Comparison of ENCODE assay signal across 1 cellular context in the genomic region with DNA sequence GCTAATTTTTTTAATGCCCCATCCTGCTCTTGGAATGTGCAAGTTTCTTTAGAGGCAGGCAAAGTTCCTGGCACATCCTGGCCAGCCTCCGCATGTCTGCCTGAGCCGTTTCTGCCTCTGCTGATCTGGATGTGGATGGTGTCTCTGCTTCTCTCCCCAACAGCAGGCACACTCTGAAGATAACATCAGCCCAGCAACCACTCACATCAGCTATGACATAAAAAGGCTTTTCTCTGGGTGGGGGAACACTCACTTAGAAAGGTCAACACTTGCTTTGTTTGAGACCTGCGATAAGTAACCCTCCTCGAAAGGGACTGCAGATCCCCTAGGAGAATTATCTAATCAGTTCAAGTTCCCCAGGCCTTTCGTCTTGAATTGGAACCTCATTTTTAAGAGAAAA.
TF ChIP-seq lines count a peak whose summit lies in the region.

No MANE protein-coding gene starts in this region.

TF ChIP-seq in GM23338, 12 proteins besides CTCF, POLR2A, EP300 and RAD21 (continued from another document):
- TF ChIP-seq, protein P1, sequence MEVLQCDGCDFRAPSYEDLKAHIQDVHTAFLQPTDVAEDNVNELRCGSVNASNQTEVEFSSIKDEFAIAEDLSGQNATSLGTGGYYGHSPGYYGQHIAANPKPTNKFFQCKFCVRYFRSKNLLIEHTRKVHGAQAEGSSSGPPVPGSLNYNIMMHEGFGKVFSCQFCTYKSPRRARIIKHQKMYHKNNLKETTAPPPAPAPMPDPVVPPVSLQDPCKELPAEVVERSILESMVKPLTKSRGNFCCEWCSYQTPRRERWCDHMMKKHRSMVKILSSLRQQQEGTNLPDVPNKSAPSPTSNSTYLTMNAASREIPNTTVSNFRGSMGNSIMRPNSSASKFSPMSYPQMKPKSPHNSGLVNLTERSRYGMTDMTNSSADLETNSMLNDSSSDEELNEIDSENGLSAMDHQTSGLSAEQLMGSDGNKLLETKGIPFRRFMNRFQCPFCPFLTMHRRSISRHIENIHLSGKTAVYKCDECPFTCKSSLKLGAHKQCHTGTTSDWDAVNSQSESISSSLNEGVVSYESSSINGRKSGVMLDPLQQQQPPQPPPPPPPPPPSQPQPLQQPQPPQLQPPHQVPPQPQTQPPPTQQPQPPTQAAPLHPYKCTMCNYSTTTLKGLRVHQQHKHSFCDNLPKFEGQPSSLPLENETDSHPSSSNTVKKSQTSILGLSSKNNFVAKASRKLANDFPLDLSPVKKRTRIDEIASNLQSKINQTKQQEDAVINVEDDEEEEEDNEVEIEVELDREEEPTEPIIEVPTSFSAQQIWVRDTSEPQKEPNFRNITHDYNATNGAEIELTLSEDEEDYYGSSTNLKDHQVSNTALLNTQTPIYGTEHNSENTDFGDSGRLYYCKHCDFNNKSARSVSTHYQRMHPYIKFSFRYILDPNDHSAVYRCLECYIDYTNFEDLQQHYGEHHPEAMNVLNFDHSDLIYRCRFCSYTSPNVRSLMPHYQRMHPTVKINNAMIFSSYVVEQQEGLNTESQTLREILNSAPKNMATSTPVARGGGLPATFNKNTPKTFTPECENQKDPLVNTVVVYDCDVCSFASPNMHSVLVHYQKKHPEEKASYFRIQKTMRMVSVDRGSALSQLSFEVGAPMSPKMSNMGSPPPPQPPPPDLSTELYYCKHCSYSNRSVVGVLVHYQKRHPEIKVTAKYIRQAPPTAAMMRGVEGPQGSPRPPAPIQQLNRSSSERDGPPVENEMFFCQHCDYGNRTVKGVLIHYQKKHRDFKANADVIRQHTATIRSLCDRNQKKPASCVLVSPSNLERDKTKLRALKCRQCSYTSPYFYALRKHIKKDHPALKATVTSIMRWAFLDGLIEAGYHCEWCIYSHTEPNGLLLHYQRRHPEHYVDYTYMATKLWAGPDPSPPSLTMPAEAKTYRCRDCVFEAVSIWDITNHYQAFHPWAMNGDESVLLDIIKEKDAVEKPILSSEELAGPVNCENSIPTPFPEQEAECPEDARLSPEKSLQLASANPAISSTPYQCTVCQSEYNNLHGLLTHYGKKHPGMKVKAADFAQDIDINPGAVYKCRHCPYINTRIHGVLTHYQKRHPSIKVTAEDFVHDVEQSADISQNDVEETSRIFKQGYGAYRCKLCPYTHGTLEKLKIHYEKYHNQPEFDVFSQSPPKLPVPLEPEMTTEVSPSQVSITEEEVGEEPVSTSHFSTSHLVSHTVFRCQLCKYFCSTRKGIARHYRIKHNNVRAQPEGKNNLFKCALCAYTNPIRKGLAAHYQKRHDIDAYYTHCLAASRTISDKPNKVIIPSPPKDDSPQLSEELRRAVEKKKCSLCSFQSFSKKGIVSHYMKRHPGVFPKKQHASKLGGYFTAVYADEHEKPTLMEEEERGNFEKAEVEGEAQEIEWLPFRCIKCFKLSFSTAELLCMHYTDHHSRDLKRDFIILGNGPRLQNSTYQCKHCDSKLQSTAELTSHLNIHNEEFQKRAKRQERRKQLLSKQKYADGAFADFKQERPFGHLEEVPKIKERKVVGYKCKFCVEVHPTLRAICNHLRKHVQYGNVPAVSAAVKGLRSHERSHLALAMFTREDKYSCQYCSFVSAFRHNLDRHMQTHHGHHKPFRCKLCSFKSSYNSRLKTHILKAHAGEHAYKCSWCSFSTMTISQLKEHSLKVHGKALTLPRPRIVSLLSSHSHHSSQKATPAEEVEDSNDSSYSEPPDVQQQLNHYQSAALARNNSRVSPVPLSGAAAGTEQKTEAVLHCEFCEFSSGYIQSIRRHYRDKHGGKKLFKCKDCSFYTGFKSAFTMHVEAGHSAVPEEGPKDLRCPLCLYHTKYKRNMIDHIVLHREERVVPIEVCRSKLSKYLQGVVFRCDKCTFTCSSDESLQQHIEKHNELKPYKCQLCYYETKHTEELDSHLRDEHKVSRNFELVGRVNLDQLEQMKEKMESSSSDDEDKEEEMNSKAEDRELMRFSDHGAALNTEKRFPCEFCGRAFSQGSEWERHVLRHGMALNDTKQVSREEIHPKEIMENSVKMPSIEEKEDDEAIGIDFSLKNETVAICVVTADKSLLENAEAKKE (CRISPR knock-in tag; IDR thresholded peaks at IDR 0.05): no peak
- TF ChIP-seq ZNF114 (CRISPR knock-in tag; IDR thresholded peaks at IDR 0.05): no peak
- TF ChIP-seq ZNF331 (CRISPR knock-in tag; IDR thresholded peaks at IDR 0.05; ENCODE audit: low read depth): no peak
- TF ChIP-seq CREB1 (CRISPR knock-in tag; IDR thresholded peaks at IDR 0.05; ENCODE audit: low read depth): no peak
